ENCODE assay signal across 1 cellular context in genomic region chr9:125652771-125653170, GRCh38.
TF ChIP-seq lines count a peak whose summit lies in the region.

No MANE protein-coding gene starts in this region.

TF ChIP-seq in H1, 55 proteins besides CTCF, POLR2A, EP300 and RAD21:
- no peak for TF ChIP-seq KDM1A (IDR thresholded peaks at IDR 0.05; ENCODE audit: borderline replicate concordance, low read length)
- no peak for TF ChIP-seq SAP30 (IDR thresholded peaks at IDR 0.05; ENCODE audit: insufficient read depth, insufficient replicate concordance, low read length)
- TF ChIP-seq KDM4A (IDR thresholded peaks at IDR 0.05; ENCODE audit: low read depth, low read length, severe bottlenecking) = no peak
- no peak for TF ChIP-seq JUN (IDR thresholded peaks at IDR 0.05; ENCODE audit: low read depth, low read length)
- no peak for TF ChIP-seq TEAD4 (IDR thresholded peaks at IDR 0.05; ENCODE audit: low read depth, low read length)
- TF ChIP-seq HDAC6 (IDR thresholded peaks at IDR 0.05; ENCODE audit: low read depth, low read length) = no peak
- no peak for TF ChIP-seq SIX5 (IDR thresholded peaks at IDR 0.05; ENCODE audit: low read depth, low read length)
- no peak for TF ChIP-seq EGR1 (IDR thresholded peaks at IDR 0.05; ENCODE audit: borderline replicate concordance, low read depth, low read length)
- no peak for TF ChIP-seq KDM5A (IDR thresholded peaks at IDR 0.05; ENCODE audit: low read length)
- TF ChIP-seq CHD1 (IDR thresholded peaks at IDR 0.05; ENCODE audit: low read depth, low read length) = no peak
- TF ChIP-seq SP1 (IDR thresholded peaks at IDR 0.05; ENCODE audit: low read depth, low read length) = no peak
- TF ChIP-seq RFX5 (IDR thresholded peaks at IDR 0.05; ENCODE audit: borderline replicate concordance, low read depth, low read length) = no peak
- no peak for TF ChIP-seq EZH2 (IDR thresholded peaks at IDR 0.05; ENCODE audit: low read depth, low read length, severe bottlenecking)
- TF ChIP-seq ZNF274 (IDR thresholded peaks at IDR 0.05; ENCODE audit: borderline replicate concordance, extremely low read depth, low read length) = no peak
TF ChIP-seq in H1: peak in this region for 0.
